ENCODE assay signal across 9 cellular contexts in the genomic region with DNA sequence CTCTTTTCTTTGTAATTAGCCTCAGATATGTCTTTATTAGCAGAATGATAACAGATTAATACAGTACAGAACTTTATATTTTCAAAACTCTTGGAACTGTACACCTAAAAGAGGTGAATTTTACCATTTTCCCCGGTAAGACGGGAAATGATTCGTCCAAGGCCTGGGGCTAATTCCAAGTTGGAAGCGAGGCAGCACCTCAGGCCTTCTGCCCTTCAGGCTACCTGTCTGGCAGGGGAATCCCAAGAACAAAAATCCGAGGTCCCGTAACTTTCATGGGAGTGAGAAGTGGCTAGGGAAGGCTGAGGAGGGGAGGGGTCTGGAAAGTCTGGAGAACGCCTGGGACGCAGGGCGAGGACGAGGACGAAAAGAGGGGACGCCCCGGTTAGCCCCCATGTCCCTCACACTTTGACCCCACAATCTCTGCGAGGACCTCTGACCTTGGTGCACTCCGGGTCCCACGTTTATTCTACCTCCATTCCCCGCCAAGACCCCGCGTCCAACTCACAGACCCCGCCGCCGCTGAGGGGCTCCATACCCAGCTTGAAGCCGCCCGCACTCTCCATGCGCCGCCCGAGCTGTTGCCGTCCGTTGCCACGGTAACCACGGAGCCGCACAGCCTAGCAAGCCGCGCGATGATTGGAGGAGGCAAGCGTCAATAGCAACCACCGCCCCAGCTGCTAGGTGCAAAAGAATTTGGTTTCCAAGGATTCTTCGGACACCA.
A peak's percentile ranks its signal among the peaks of the same experiment; 100 is the strongest.
DNase-seq lines count a peak whose midpoint lies in the region; ATAC-seq lines count a peak whose summit lies in the region.
"Had no signal": no experiment of that assay in that cellular context is flagged by ENCODE, and none has a peak within 500 bp of the region (broad histone marks: within the 10 kb centered on the region; RNA-seq: fewer than 3 reads in every experiment).

A gene (minus strand): TSS at position 601 of the 724 bp plus-strand sequence. CDS start 43,827 bp downstream, outside the sequence.

- H3K27ac Mint-ChIP-seq in stimulated activated effector memory CD8-positive, alpha-beta T cell treated with anti-CD3 and anti-CD28 coated beads, Interleukin-12 subunit alpha, Interleukin-12 subunit beta, amount 100 ng/mL, for 72 hours, result no peak within 1 kb of the TSS

- no peaks in the 10 kb centered on the region for H3K4me1 Mint-ChIP-seq in stimulated activated effector memory CD8-positive, alpha-beta T cell treated with anti-CD3 and anti-CD28 coated beads, Interleukin-12 subunit alpha, Interleukin-12 subunit beta, amount 100 ng/mL, for 72 hours

- no peak for ATAC-seq in stimulated activated effector memory CD8-positive, alpha-beta T cell treated with anti-CD3 and anti-CD28 coated beads, Interleukin-12 subunit alpha, Interleukin-12 subunit beta, amount 100 ng/mL, for 72 hours
- no peak for ATAC-seq in activated CD4-positive, CD25-positive, alpha-beta regulatory T cell treated with anti-CD3 and anti-CD28 coated beads, Interleukin-2, amount 50 U/mL, for 24 hours
- ATAC-seq: heart right ventricle had no signal

- H3K4me3 Mint-ChIP-seq in stimulated activated effector memory CD8-positive, alpha-beta T cell treated with anti-CD3 and anti-CD28 coated beads, Interleukin-12 subunit alpha, Interleukin-12 subunit beta, amount 100 ng/mL, for 72 hours, result no peak within 1 kb of the TSS

- no peaks in the 10 kb centered on the region for H3K36me3 Mint-ChIP-seq in stimulated activated effector memory CD8-positive, alpha-beta T cell treated with anti-CD3 and anti-CD28 coated beads, Interleukin-12 subunit alpha, Interleukin-12 subunit beta, amount 100 ng/mL, for 72 hours

- peak; percentile 19 for DNase-seq in DMS79 treated with DMSO at 0.1 percent for 48 hours (lab: John Stamatoyannopoulos, UW)
- peak; percentile 80 for DNase-seq in NCI-H146 (lab: John Stamatoyannopoulos, UW)
- DNase-seq in amygdala (lab: John Stamatoyannopoulos, UW), result peak in 52 of 56 donors; percentile 11 to 77 (median 51)
- peak; percentile 99 for DNase-seq in iPS-NIHi7 (ENCODE audit: extremely low spot score)
- DNase-seq in stimulated activated CD8-positive, alpha-beta memory T cell treated with anti-CD3 and anti-CD28 coated beads, Interleukin-4, amount 100 ng/mL, for 48 hours, result peak; percentile 44
- no peak for DNase-seq in stimulated activated effector memory CD8-positive, alpha-beta T cell treated with anti-CD3 and anti-CD28 coated beads, Interleukin-12 subunit alpha, Interleukin-12 subunit beta, amount 100 ng/mL, for 72 hours (ENCODE audit: low spot score in 2 of 2)
- DNase-seq in NCI-H1048 (lab: John Stamatoyannopoulos, UW), result no peak

- H3K9me3 Mint-ChIP-seq in stimulated activated effector memory CD8-positive, alpha-beta T cell treated with anti-CD3 and anti-CD28 coated beads, Interleukin-12 subunit alpha, Interleukin-12 subunit beta, amount 100 ng/mL, for 72 hours, result peaks cover 8% of the 10 kb centered on the region

Comparison
In these comparisons a context has a peak if more than half of its experiments do, and no peak if none do; other contexts are left out.
1. DNase-seq: peak in DMS79 treated with DMSO at 0.1 percent for 48 hours (single experiment), NCI-H146 (single experiment), amygdala (52 of 56), iPS-NIHi7 (single experiment) and stimulated activated CD8-positive, alpha-beta memory T cell treated with anti-CD3 and anti-CD28 coated beads, Interleukin-4, amount 100 ng/mL, for 48 hours (single experiment); none in stimulated activated effector memory CD8-positive, alpha-beta T cell treated with anti-CD3 and anti-CD28 coated beads, Interleukin-12 subunit alpha, Interleukin-12 subunit beta, amount 100 ng/mL, for 72 hours (0 of 2) and NCI-H1048 (single experiment).